In genomic region chr7:64667311-64667710, GRCh38 we compare ENCODE assay signal across 8 cellular contexts. TPM values are rescaled to one million over a fixed set of nuclear protein-coding genes. Genes with fewer than 3 reads are reported as not detected.
DNase-seq lines count a peak whose midpoint lies in the region; ATAC-seq, FAIRE-seq and TF ChIP-seq lines count a peak whose summit lies in the region.

No MANE protein-coding gene starts in this region.

- H3K9me3 ChIP-seq in HepG2 (ENCODE audit: low read length): no peaks in the 10 kb centered on the region
- no peaks in the 10 kb centered on the region for H3K9me3 ChIP-seq in right lobe of liver
- H3K9me3 ChIP-seq in hepatocyte (ENCODE audit: low read depth): no peaks in the 10 kb centered on the region
- H3K9me3 ChIP-seq in left lung: no peaks in the 10 kb centered on the region

- H3K4me3 ChIP-seq in HepG2 (replicated peaks in 1 of 3; ENCODE audit: insufficient read depth in 1 of 3, low read depth in 2 of 3, low read length in 3 of 3) (peak overlapping the region in 2 of 3 experiments; percentile 90 to 94; a peak in 3 of 6 replicates), right lobe of liver (no peak overlapping the region), WI38 (ENCODE audit: low read depth, low read length) (peak overlapping the region; percentile 90), hepatocyte (no peak overlapping the region), left lung (peak overlapping the region in 1 of 2 donors; percentile 71)

- no peaks in the 10 kb centered on the region for H3K27me3 ChIP-seq in HepG2 (ENCODE audit: control insufficient read depth in 1 of 2, insufficient read depth in 2 of 2, low read length in 2 of 2)
- no peaks in the 10 kb centered on the region for H3K27me3 ChIP-seq in right lobe of liver
- H3K27me3 ChIP-seq in hepatocyte: no peaks in the 10 kb centered on the region
- H3K27me3 ChIP-seq in left lung: no peaks in the 10 kb centered on the region

- no peak for TF ChIP-seq RAD21 in HepG2 (CRISPR knock-in tag; IDR thresholded peaks at IDR 0.05)

- TF ChIP-seq CTCF in HepG2 (CRISPR knock-in tag; IDR thresholded peaks at IDR 0.05) (no peak), right lobe of liver (IDR thresholded peaks at IDR 0.05) (no peak), WI38 (IDR thresholded peaks at IDR 0.05; ENCODE audit: low read depth, low read length) (no peak), hepatocyte (IDR thresholded peaks at IDR 0.05; ENCODE audit: poor library complexity) (no peak), left lung (IDR thresholded peaks at IDR 0.05) (no peak)

- H3K79me2 ChIP-seq in HepG2 (ENCODE audit: insufficient read depth, low read length): peaks cover 16% of the 10 kb centered on the region
- peaks cover 8% of the 10 kb centered on the region for H3K79me2 ChIP-seq in hepatocyte

- CTCF ChIA-PET in HepG2 (lab: Yijun Ruan, JAX; ENCODE audit: low intra/inter-chr PET ratio, low total read pairs): no interaction called here

- in situ Hi-C loops in HepG2 (cut with HindIII; ENCODE audit: extremely low pct_ligation_motif_present, low pct_unique_long_range_greater_than_20kb): no loop called here

- no peak for FAIRE-seq in HepG2 (lab: Jason Lieb, UNC)

- BruUV-seq in HepG2 (replicated peaks; lab: Mats Ljungman, UMichigan): no TSS peak

- H4K20me1 ChIP-seq in HepG2 (ENCODE audit: insufficient read depth, low read length) (no peaks in the 10 kb centered on the region), hepatocyte (ENCODE audit: insufficient read depth, poor library complexity, severe bottlenecking) (no peaks in the 10 kb centered on the region)

- 0 out of 2 replicates have a peak overlapping the region, but pooled peaks have one; percentile 73 for H3K9ac ChIP-seq in HepG2 (ENCODE audit: insufficient read depth, low read depth, low read length)

- no peak for TF ChIP-seq POLR2A in HepG2 (IDR thresholded peaks at IDR 0.05; ENCODE audit: insufficient read depth in 1 of 2, low read depth in 2 of 2, low read length in 2 of 2)
- TF ChIP-seq POLR2A in right lobe of liver (IDR thresholded peaks at IDR 0.05): no peak

- H2AFZ ChIP-seq in HepG2 (ENCODE audit: low read length): no peak overlapping the region
- no peak overlapping the region for H2AFZ ChIP-seq in hepatocyte

- POLR2A ChIA-PET in HepG2 (lab: Yijun Ruan, JAX): no interaction called here

- ATAC-seq in HepG2: no peak
- no peak for ATAC-seq in right lobe of liver
- ATAC-seq in left lung: no peak

- H3K4me2 ChIP-seq in HepG2 (ENCODE audit: low read depth, low read length) (peak overlapping the region; percentile 68), hepatocyte (peak overlapping the region; percentile 76)

- TF ChIP-seq EP300 in HepG2 (IDR thresholded peaks at IDR 0.05; ENCODE audit: low read depth in 2 of 2, low read length in 2 of 2): no peak
- no peak for TF ChIP-seq EP300 in HepG2 (CRISPR knock-in tag; IDR thresholded peaks at IDR 0.05; ENCODE audit: borderline replicate concordance)

- peaks cover 21% of the 10 kb centered on the region for H3K4me1 ChIP-seq in HepG2 (ENCODE audit: insufficient read depth, low read length)
- H3K4me1 ChIP-seq in right lobe of liver: no peaks in the 10 kb centered on the region
- H3K4me1 ChIP-seq in hepatocyte (ENCODE audit: insufficient read depth): no peaks in the 10 kb centered on the region
- H3K4me1 ChIP-seq in left lung: peaks cover 0 to 14% of the 10 kb centered on the region in 2 donors

- H3K27ac ChIP-seq in HepG2 (ENCODE audit: extremely low read length, insufficient read depth, low read length): no peak overlapping the region
- H3K27ac ChIP-seq in right lobe of liver: no peak overlapping the region
- H3K27ac ChIP-seq in hepatocyte: no peak overlapping the region
- H3K27ac ChIP-seq in left lung: no peak overlapping the region

- DNase-seq in HepG2 (ENCODE audit: low spot score) (peak; percentile 11), right lobe of liver (no peak), hepatocyte (ENCODE audit: low spot score) (no peak), SHP77 treated with DMSO at 0.1 percent for 48 hours (lab: John Stamatoyannopoulos, UW) (no peak), left lung (no peak), NCI-H2029 treated with DMSO at 0.1 percent for 48 hours (lab: John Stamatoyannopoulos, UW) (no peak), dedifferentiated amniotic fluid mesenchymal stem cell (ENCODE audit: extremely low spot score) (no peak)

- WGBS in HepG2 (ENCODE audit: low lambda C conversion rate): 31% methylated on average over 2 of the region's 2 CpGs
- WGBS in right lobe of liver (ENCODE audit: insufficient coverage, low coverage, low lambda C conversion rate, missing lambda C conversion rate): 50% methylated on average over 2 of the region's 2 CpGs
- 61% methylated on average over 2 of the region's 2 CpGs for WGBS in hepatocyte (ENCODE audit: low lambda C conversion rate, missing lambda C conversion rate)

- intact Hi-C loops in HepG2 (cut with micrococcal nuclease; ENCODE audit: unreplicated experiment): loop anchor here (5.0 to 10.0 kb wide), 2 partner anchors 105 to 127 kb away; partner anchors contain the start of genes ZNF138 and ZNF680
- intact Hi-C loops in right lobe of liver (cut with DNase I): no loop called here
- intact Hi-C loops in left lung (cut with DNase I): no loop called here

- no peaks in the 10 kb centered on the region for H3K9me2 ChIP-seq in hepatocyte (replicated peaks; ENCODE audit: insufficient read depth)

- H3K36me3 ChIP-seq in HepG2 (replicated peaks in 1 of 2; ENCODE audit: control insufficient read depth in 1 of 2, insufficient read depth in 2 of 2, low read length in 2 of 2): no peaks in the 10 kb centered on the region
- no peaks in the 10 kb centered on the region for H3K36me3 ChIP-seq in right lobe of liver
- no peaks in the 10 kb centered on the region for H3K36me3 ChIP-seq in hepatocyte (replicated peaks; ENCODE audit: insufficient read depth, low read depth)
- H3K36me3 ChIP-seq in left lung: peaks cover 0 to 30% of the 10 kb centered on the region in 2 donors

TF ChIP-seq in HepG2, 621 proteins besides CTCF, POLR2A, EP300 and RAD21 (continues in another document):
- TF ChIP-seq STAT6 (CRISPR knock-in tag; IDR thresholded peaks at IDR 0.05; ENCODE audit: borderline replicate concordance) (no peak), ZFYVE20 (CRISPR knock-in tag; IDR thresholded peaks at IDR 0.05; ENCODE audit: borderline replicate concordance, low read depth) (no peak), PCBP2 (optimal IDR thresholded peaks at IDR 0.05; ENCODE audit: low read depth, low read length, poor library complexity, severe bottlenecking) (no peak), SUZ12 (IDR thresholded peaks at IDR 0.05; ENCODE audit: low read depth, low read length) (no peak), ZNF430 (CRISPR knock-in tag; IDR thresholded peaks at IDR 0.05) (no peak), DDIT3 (CRISPR knock-in tag; IDR thresholded peaks at IDR 0.05) (no peak), GTF3A (CRISPR knock-in tag; conservative IDR thresholded peaks at IDR 0.05) (no peak), RBM39 (IDR thresholded peaks at IDR 0.05; ENCODE audit: low read depth, low read length, poor library complexity, severe bottlenecking) (no peak), ZNF891 (CRISPR knock-in tag; IDR thresholded peaks at IDR 0.05) (no peak)

RNA-seq across cellular contexts. Expression of gene ZNF107, which starts 1.4 kb away (rescaled TPM):
- total RNA-seq in HepG2 (2016; rRNA removed; fragmentation: Illumina TruSeq; extraction: Trizol) (5.4 and 9.4 TPM in 2 replicates), right lobe of liver (1 to 10 TPM; 1.2 to 2.0 (median 1.6) TPM), hepatocyte (1.8 and 2.2 TPM in 2 replicates), left lung (1 to 10 TPM; 3.8 to 7.3 TPM)
- total RNA-seq in HepG2 (2016; cell fraction: cytosol; rRNA removed; fragmentation: Illumina TruSeq; extraction: Trizol; ENCODE audit: low read depth): 0.44 and 0.61 TPM in 2 replicates
- total RNA-seq in HepG2 (2016; cell fraction: insoluble cytoplasmic fraction; rRNA removed; fragmentation: Illumina TruSeq; extraction: Trizol): 5.3 and 9.7 TPM in 2 replicates
- 1.9 and 2.0 TPM in 2 replicates for total RNA-seq in HepG2 (2016; cell fraction: membrane; rRNA removed; fragmentation: Illumina TruSeq; extraction: Trizol)
- 11.3 and 12.4 TPM in 2 replicates for total RNA-seq in HepG2 (2016; cell fraction: nucleus; rRNA removed; fragmentation: Illumina TruSeq; extraction: Trizol)
- polyA plus RNA-seq in HepG2 (2011; rRNA removed) (1.6 and 2.5 TPM in 2 replicates), hepatocyte (0.63 and 1.2 TPM in 2 replicates)
- 0.96 and 1.1 TPM in 2 replicates for polyA plus RNA-seq in HepG2 (2011; cell fraction: cytosol; rRNA removed)
- 3.7 and 4.7 TPM in 2 replicates for polyA plus RNA-seq in HepG2 (2011; cell fraction: nucleus; rRNA removed)
- polyA plus RNA-seq in HepG2 (2012): 1.6 and 1.9 TPM in 2 replicates
- 0.19 and 0.23 TPM in 2 replicates for polyA plus RNA-seq in HepG2 (2016; cell fraction: cytosol; fragmentation: Illumina TruSeq; extraction: Trizol; ENCODE audit: low read depth)
- polyA plus RNA-seq in HepG2 (2016; cell fraction: insoluble cytoplasmic fraction; fragmentation: Illumina TruSeq; extraction: Trizol; ENCODE audit: low read depth): 7.7 and 8.6 TPM in 2 replicates
- polyA plus RNA-seq in HepG2 (2016; cell fraction: membrane; fragmentation: Illumina TruSeq; extraction: Trizol; ENCODE audit: low read depth): 0.73 and 0.80 TPM in 2 replicates
- 23.0 and 26.1 TPM in 2 replicates for polyA plus RNA-seq in HepG2 (2016; cell fraction: nucleus; fragmentation: Illumina TruSeq; extraction: Trizol; ENCODE audit: insufficient read depth, low read depth)
- polyA minus RNA-seq in HepG2 (2011; rRNA and poly(A)+ RNA removed; ENCODE audit: low replicate concordance): 1.4 TPM in 2 replicates
- polyA minus RNA-seq in HepG2 (2011; cell fraction: cytosol; rRNA and poly(A)+ RNA removed): 2.6 and 2.9 TPM in 2 replicates
- 9.6 and 11.2 TPM in 2 replicates for polyA minus RNA-seq in HepG2 (2011; cell fraction: nucleus; rRNA and poly(A)+ RNA removed)

Comparison
In these comparisons a context has a peak if more than half of its experiments do, and no peak if none do; other contexts are left out.
1. H3K4me3 ChIP-seq: peak in HepG2 (2 of 3) and WI38 (single experiment); none in right lobe of liver (0 of 3) and hepatocyte (single experiment).